Comparison of ENCODE assay signal across 1 cellular context in genomic region chr10:73730153-73730906, GRCh38.
A peak's percentile ranks its signal among the peaks of the same experiment; 100 is the strongest.
TF ChIP-seq lines count a peak whose summit lies in the region.

No MANE protein-coding gene starts in this region.

TF ChIP-seq in HepG2, 621 proteins besides CTCF, POLR2A, EP300 and RAD21 (continued from another document):
- TF ChIP-seq PAF1 (CRISPR knock-in tag; IDR thresholded peaks at IDR 0.05) (no peak), TBX2 (CRISPR knock-in tag; IDR thresholded peaks at IDR 0.05; ENCODE audit: borderline replicate concordance) (peak; percentile 80; the same call in 1 of the 2 replicates), CHD4 (IDR thresholded peaks at IDR 0.05; ENCODE audit: borderline replicate concordance, low read length) (no peak), NFKBIZ (CRISPR knock-in tag; IDR thresholded peaks at IDR 0.05) (peak; percentile 89), ZFP36 (IDR thresholded peaks at IDR 0.05; ENCODE audit: borderline replicate concordance, low read depth, low read length, partially characterized antibody) (no peak), HMGA1 (CRISPR knock-in tag; conservative IDR thresholded peaks at IDR 0.05) (no peak)
- TF ChIP-seq, protein P1, sequence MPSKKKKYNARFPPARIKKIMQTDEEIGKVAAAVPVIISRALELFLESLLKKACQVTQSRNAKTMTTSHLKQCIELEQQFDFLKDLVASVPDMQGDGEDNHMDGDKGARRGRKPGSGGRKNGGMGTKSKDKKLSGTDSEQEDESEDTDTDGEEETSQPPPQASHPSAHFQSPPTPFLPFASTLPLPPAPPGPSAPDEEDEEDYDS (CRISPR knock-in tag; IDR thresholded peaks at IDR 0.05) = peak; percentile 55; the same call in 1 of the 2 replicates
